ENCODE assay signal across 8 cellular contexts in the genomic region with DNA sequence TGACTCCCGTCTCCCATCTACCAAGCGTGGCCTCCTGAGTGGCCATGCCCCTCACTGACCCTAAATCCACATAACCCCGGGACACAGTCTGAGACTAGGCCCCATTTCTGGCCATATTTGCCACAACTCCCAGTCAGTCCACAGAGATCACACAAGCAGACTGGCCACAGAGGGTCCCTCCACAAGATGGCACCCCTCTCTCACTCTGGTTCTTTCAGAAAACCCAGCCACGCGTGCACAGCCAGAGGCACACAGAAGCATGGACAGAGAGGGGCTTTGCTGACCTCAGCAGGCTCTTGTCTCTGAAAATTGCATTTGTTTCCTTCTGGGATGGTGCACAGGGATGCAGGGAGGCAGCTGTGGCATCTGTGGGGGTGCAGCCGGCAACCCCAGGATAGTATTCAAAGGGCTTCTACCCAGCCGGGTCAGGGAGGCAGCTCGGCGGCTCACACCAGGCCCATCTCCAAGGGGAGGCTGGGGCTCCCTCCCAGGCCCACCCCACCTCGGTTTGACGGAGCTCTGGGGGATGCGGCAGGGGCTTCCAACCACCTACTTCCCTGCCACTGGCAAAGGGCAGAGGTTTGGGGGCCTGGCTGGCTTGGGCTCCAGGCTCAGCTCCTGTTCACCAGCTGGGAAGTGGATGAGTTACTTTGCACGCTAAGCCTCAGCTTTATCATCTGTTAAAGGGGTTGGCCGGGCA. TPM values are rescaled to one million over a fixed set of nuclear protein-coding genes. Genes with fewer than 3 reads are reported as not detected.
A peak's percentile ranks its signal among the peaks of the same experiment; 100 is the strongest.
DNase-seq lines count a peak whose midpoint lies in the region; ATAC-seq and TF ChIP-seq lines count a peak whose summit lies in the region.

No MANE protein-coding gene starts in this region.

- WGBS in thyroid gland, 2 donors: 70 to 73% methylated on average over 7 to 11 of the region's 14 CpGs

- in situ Hi-C loops in T47D (cut with HindIII; ENCODE audit: low pct_unique_long_range_greater_than_20kb, low sequenced_read_pairs): no loop called here

- no peak overlapping the region for H3K27ac Mint-ChIP-seq in activated naive CD4-positive, alpha-beta T cell treated with anti-CD3 and anti-CD28 coated beads for 36 hours

- no peaks in the 10 kb centered on the region for H3K27me3 Mint-ChIP-seq in activated naive CD4-positive, alpha-beta T cell treated with anti-CD3 and anti-CD28 coated beads for 36 hours (ENCODE audit: low read depth)

- peak in 4 of 6 experiments; percentile 11 to 46 (median 34) for TF ChIP-seq CTCF in thyroid gland (IDR thresholded peaks at IDR 0.05)

- no peaks in the 10 kb centered on the region for H3K36me3 ChIP-seq in thyroid gland

- CTCF ChIA-PET in activated naive CD4-positive, alpha-beta T cell treated with anti-CD3 and anti-CD28 coated beads for 36 hours (lab: Charles Lee): interaction anchor here (0.7 kb wide), 1 partner anchor 31 kb away, joined by 5 read pairs; no protein-coding TSS in a partner anchor

- H3K36me3 Mint-ChIP-seq in activated naive CD4-positive, alpha-beta T cell treated with anti-CD3 and anti-CD28 coated beads for 36 hours (ENCODE audit: low read depth): no peaks in the 10 kb centered on the region

- H3K4me3 ChIP-seq in thyroid gland (replicated peaks in 1 of 3): no peak overlapping the region

- H3K4me1 ChIP-seq in thyroid gland: no peaks in the 10 kb centered on the region

- no peak overlapping the region for H3K4me3 Mint-ChIP-seq in activated naive CD4-positive, alpha-beta T cell treated with anti-CD3 and anti-CD28 coated beads for 36 hours

- DNase-seq in activated naive CD4-positive, alpha-beta T cell treated with anti-CD3 and anti-CD28 coated beads for 36 hours: peak; percentile 43
- DNase-seq in activated naive CD4-positive, alpha-beta T cell (lab: John Stamatoyannopoulos, UW): no peak
- DNase-seq in NCI-H748 (lab: John Stamatoyannopoulos, UW; ENCODE audit: unreplicated experiment) (peak; percentile 54), T47D (ENCODE audit: low read depth in 1 of 2, low spot score in 1 of 2) (peak; percentile 73 to 74), kidney tubule cell (ENCODE audit: low spot score) (peak; percentile 48), thyroid gland (peak; percentile 26 to 30)

- ATAC-seq in GM18517 (IDR thresholded peaks at IDR 0.05; ENCODE audit: unreplicated experiment) (no peak), GM21723 (IDR thresholded peaks at IDR 0.05; ENCODE audit: unreplicated experiment) (no peak)

- intact Hi-C loops in activated naive CD4-positive, alpha-beta T cell treated with anti-CD3 and anti-CD28 coated beads for 36 hours (cut with micrococcal nuclease): no loop called here
- intact Hi-C loops in thyroid gland (cut with DNase I): no loop called here

- peaks cover 3% of the 10 kb centered on the region for H3K4me1 Mint-ChIP-seq in activated naive CD4-positive, alpha-beta T cell treated with anti-CD3 and anti-CD28 coated beads for 36 hours (ENCODE audit: low read depth)

- no peaks in the 10 kb centered on the region for H3K27me3 ChIP-seq in thyroid gland

- TF ChIP-seq POLR2A in thyroid gland (IDR thresholded peaks at IDR 0.05): no peak

- no peaks in the 10 kb centered on the region for H3K9me3 ChIP-seq in thyroid gland

- H3K27ac ChIP-seq in thyroid gland: no peak overlapping the region

- no peaks in the 10 kb centered on the region for H3K9me3 Mint-ChIP-seq in activated naive CD4-positive, alpha-beta T cell treated with anti-CD3 and anti-CD28 coated beads for 36 hours

RNA-seq across cellular contexts. Expression of a gene that starts 16.8 kb away (rescaled TPM):
- total RNA-seq in activated naive CD4-positive, alpha-beta T cell treated with anti-CD3 and anti-CD28 coated beads for 36 hours: under 1 TPM in 1 of 2 experiments, not detected in 1; 0.14 TPM
- total RNA-seq in thyroid gland: 1 to 10 TPM; 3.6 to 8.5 (median 6.7) TPM

RNA-seq across cellular contexts. Expression of a gene that starts 27.3 kb away (rescaled TPM):
- not detected for total RNA-seq in activated naive CD4-positive, alpha-beta T cell treated with anti-CD3 and anti-CD28 coated beads for 36 hours
- not detected for total RNA-seq in thyroid gland

Comparison
In these comparisons a context has a peak if more than half of its experiments do, and no peak if none do; other contexts are left out.
1. DNase-seq: peak in activated naive CD4-positive, alpha-beta T cell treated with anti-CD3 and anti-CD28 coated beads for 36 hours (single experiment), NCI-H748 (single experiment), T47D (2 of 2), kidney tubule cell (single experiment) and thyroid gland (2 of 2); none in activated naive CD4-positive, alpha-beta T cell (0 of 4).
2. RNA of a gene that starts 16.8 kb away (total RNA-seq): 3.6 to 8.5 TPM in thyroid gland; 0.14 TPM in activated naive CD4-positive, alpha-beta T cell treated with anti-CD3 and anti-CD28 coated beads for 36 hours; every median in the first group is over 4 times any median in the second.